14 cellular contexts compared by ENCODE assay signal in the genomic region with DNA sequence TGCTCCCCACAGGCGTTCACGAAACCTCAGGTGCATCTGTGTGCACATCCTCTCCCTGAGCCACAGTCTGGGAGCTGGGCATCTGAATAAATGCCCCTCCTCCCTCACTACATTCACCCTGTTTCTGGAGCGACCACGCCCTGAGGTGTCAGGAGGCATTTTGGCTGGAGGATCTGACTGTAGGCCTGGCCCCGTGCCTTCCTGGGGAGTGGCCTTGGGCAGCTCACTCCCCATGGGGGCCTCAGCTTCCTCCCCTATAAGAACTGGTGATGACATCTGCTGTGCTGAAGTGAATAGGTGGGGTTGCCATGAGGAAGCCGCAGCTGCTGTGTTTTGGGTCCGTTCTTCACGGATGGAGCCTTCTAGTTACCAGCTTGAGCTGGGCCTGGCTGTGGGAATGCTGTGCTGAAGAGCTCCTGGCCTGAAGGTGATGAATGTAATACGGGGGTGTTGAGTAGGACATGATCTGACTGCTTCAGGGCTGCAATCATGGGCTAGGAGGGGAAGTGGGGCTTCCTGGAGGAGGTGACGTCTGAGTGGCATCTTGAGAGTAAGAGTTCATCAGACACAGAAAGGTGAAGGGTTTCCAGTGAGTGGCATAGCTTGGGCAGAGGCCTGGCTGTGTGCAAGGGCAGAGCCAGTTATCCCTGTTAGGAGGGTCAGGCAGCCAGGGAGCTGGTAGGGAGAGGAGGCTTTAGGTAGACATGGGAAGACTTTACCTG. TPM values are rescaled to one million over a fixed set of nuclear protein-coding genes. Genes with fewer than 3 reads are reported as not detected.
DNase-seq lines count a peak whose midpoint lies in the region; ATAC-seq and TF ChIP-seq lines count a peak whose summit lies in the region.
"Had no signal": no experiment of that assay in that cellular context is flagged by ENCODE, and none has a peak within 500 bp of the region (broad histone marks: within the 10 kb centered on the region; RNA-seq: fewer than 3 reads in every experiment).

No MANE protein-coding gene starts in this region.

- H3K4me1 Mint-ChIP-seq in endodermal cell: peaks cover 41% of the 10 kb centered on the region
- peaks cover 76% of the 10 kb centered on the region for H3K4me1 Mint-ChIP-seq in nephron
- H3K4me1 Mint-ChIP-seq in activated T-cell treated with anti-CD3 and anti-CD28 coated beads, Interleukin-2, amount 50 U/mL, for 4 hours (ENCODE audit: low read depth): no peaks in the 10 kb centered on the region
- H3K4me1 Mint-ChIP-seq: activated CD4-positive, alpha-beta T cell treated with anti-CD3 and anti-CD28 coated beads, Interleukin-2, amount 10 ng/mL, durations not matched to agents 24 days and 14 days; CD14-positive monocyte; stimulated activated memory B cell treated with anti-CD40 and anti-IgM and Interleukin-4, amounts not matched to agents 10 μg/mL and 1 μg/mL and 100 μg/mL, for 72 hours had no signal

- peaks cover 1% of the 10 kb centered on the region for H3K27me3 Mint-ChIP-seq in endodermal cell (ENCODE audit: insufficient read depth)
- H3K27me3 Mint-ChIP-seq in nephron (ENCODE audit: low read depth): peaks cover 27% of the 10 kb centered on the region
- H3K27me3 Mint-ChIP-seq in activated T-cell treated with anti-CD3 and anti-CD28 coated beads, Interleukin-2, amount 50 U/mL, for 4 hours (ENCODE audit: low read depth): peaks cover 3% of the 10 kb centered on the region
- H3K27me3 Mint-ChIP-seq: activated CD4-positive, alpha-beta T cell treated with anti-CD3 and anti-CD28 coated beads, Interleukin-2, amount 10 ng/mL, durations not matched to agents 24 days and 14 days; stimulated activated memory B cell treated with anti-CD40 and anti-IgM and Interleukin-4, amounts not matched to agents 10 μg/mL and 1 μg/mL and 100 μg/mL, for 72 hours had no signal

- peak overlapping the region; percentile 1 for H3K27ac ChIP-seq in endodermal cell (ENCODE audit: low read depth, low read length)
- H3K27ac ChIP-seq: psoas muscle had no signal

- TF ChIP-seq CTCF in endodermal cell (conservative IDR thresholded peaks at IDR 0.05) (no peak), nephron (IDR thresholded peaks at IDR 0.05; ENCODE audit: unreplicated experiment in 3 of 3) (no peak)

- WGBS in endodermal cell (ENCODE audit: insufficient coverage in 1 of 2, insufficient read length in 1 of 2), 2 experiments: 94% methylated on average over 6 to 10 of the region's 10 CpGs

- H3K4me1 ChIP-seq in endodermal cell (ENCODE audit: control insufficient read depth, insufficient read depth, low read length): peaks cover 4% of the 10 kb centered on the region

- H3K9me3 Mint-ChIP-seq in endodermal cell (no peaks in the 10 kb centered on the region), nephron (no peaks in the 10 kb centered on the region)
- H3K9me3 Mint-ChIP-seq in activated T-cell treated with anti-CD3 and anti-CD28 coated beads, Interleukin-2, amount 50 U/mL, for 4 hours: no peaks in the 10 kb centered on the region
- H3K9me3 Mint-ChIP-seq: activated CD4-positive, alpha-beta T cell treated with anti-CD3 and anti-CD28 coated beads, Interleukin-2, amount 10 ng/mL, durations not matched to agents 24 days and 14 days; CD14-positive monocyte; stimulated activated memory B cell treated with anti-CD40 and anti-IgM and Interleukin-4, amounts not matched to agents 10 μg/mL and 1 μg/mL and 100 μg/mL, for 72 hours had no signal

- H3K27ac Mint-ChIP-seq in endodermal cell (no peak overlapping the region), nephron (peak overlapping the region in 2 of 3 experiments; percentile 47 to 87)
- H3K27ac Mint-ChIP-seq: activated CD4-positive, alpha-beta T cell treated with anti-CD3 and anti-CD28 coated beads, Interleukin-2, amount 10 ng/mL, durations not matched to agents 24 days and 14 days; stimulated activated memory B cell treated with anti-CD40 and anti-IgM and Interleukin-4, amounts not matched to agents 10 μg/mL and 1 μg/mL and 100 μg/mL, for 72 hours; T-helper 17 cell had no signal

- H3K9me3 ChIP-seq in endodermal cell (ENCODE audit: control insufficient read depth, low read length): no peaks in the 10 kb centered on the region
- H3K9me3 ChIP-seq: psoas muscle had no signal

- no peaks in the 10 kb centered on the region for H3K27me3 ChIP-seq in endodermal cell (ENCODE audit: control insufficient read depth, insufficient read depth, low read length, poor library complexity, severe bottlenecking)

- no peak overlapping the region for H3K9ac ChIP-seq in endodermal cell (ENCODE audit: extremely low read depth, low read length, poor library complexity, severe bottlenecking)

- no peak overlapping the region for H3K4me3 ChIP-seq in endodermal cell (ENCODE audit: low read length)
- H3K4me3 ChIP-seq: psoas muscle had no signal

- DNase-seq in EH (ENCODE audit: low read depth) (peak; percentile 22), NCI-H524 (lab: John Stamatoyannopoulos, UW) (peak; percentile 51 to 76), endodermal cell (no peak), Ammon's horn (ENCODE audit: low spot score) (no peak), NCI-H2081 treated with DMSO at 0.1 percent for 48 hours (lab: John Stamatoyannopoulos, UW) (no peak)
- DNase-seq in activated T-cell treated with anti-CD3 and anti-CD28 coated beads, Interleukin-2, amount 50 U/mL, for 4 hours: no peak
- DNase-seq: activated CD4-positive, alpha-beta T cell treated with anti-CD3 and anti-CD28 coated beads, Interleukin-2, amount 10 ng/mL, durations not matched to agents 24 days and 14 days; cortex of kidney; T-helper 17 cell had no signal

- no peak for ATAC-seq in activated T-cell treated with anti-CD3 and anti-CD28 coated beads, Interleukin-2, amount 50 U/mL, for 4 hours
- no peak for ATAC-seq in HG02759 (IDR thresholded peaks at IDR 0.05; ENCODE audit: unreplicated experiment)
- ATAC-seq: stimulated activated memory B cell treated with anti-CD40 and anti-IgM and Interleukin-4, amounts not matched to agents 10 μg/mL and 1 μg/mL and 100 μg/mL, for 72 hours; T-helper 17 cell had no signal

- H3K4me3 Mint-ChIP-seq in endodermal cell: no peak overlapping the region
- no peak overlapping the region for H3K4me3 Mint-ChIP-seq in nephron
- no peak overlapping the region for H3K4me3 Mint-ChIP-seq in activated T-cell treated with anti-CD3 and anti-CD28 coated beads, Interleukin-2, amount 50 U/mL, for 4 hours
- H3K4me3 Mint-ChIP-seq: activated CD4-positive, alpha-beta T cell treated with anti-CD3 and anti-CD28 coated beads, Interleukin-2, amount 10 ng/mL, durations not matched to agents 24 days and 14 days; CD14-positive monocyte; stimulated activated memory B cell treated with anti-CD40 and anti-IgM and Interleukin-4, amounts not matched to agents 10 μg/mL and 1 μg/mL and 100 μg/mL, for 72 hours; T-helper 17 cell had no signal

- H3K36me3 Mint-ChIP-seq in endodermal cell (ENCODE audit: low read depth): peaks cover 1% of the 10 kb centered on the region
- no peaks in the 10 kb centered on the region for H3K36me3 Mint-ChIP-seq in nephron (ENCODE audit: low read depth)
- H3K36me3 Mint-ChIP-seq in activated T-cell treated with anti-CD3 and anti-CD28 coated beads, Interleukin-2, amount 50 U/mL, for 4 hours (ENCODE audit: insufficient read depth): no peaks in the 10 kb centered on the region
- H3K36me3 Mint-ChIP-seq: CD14-positive monocyte; stimulated activated memory B cell treated with anti-CD40 and anti-IgM and Interleukin-4, amounts not matched to agents 10 μg/mL and 1 μg/mL and 100 μg/mL, for 72 hours had no signal

- H3K36me3 ChIP-seq in endodermal cell (ENCODE audit: control insufficient read depth, insufficient read depth, low read length): no peaks in the 10 kb centered on the region

RNA-seq across cellular contexts. Expression of a gene that starts 58.2 kb away (rescaled TPM):
- total RNA-seq in endodermal cell: 10 to 100 TPM; 17.0 to 24.2 TPM
- 29.8 TPM for polyA plus RNA-seq in endodermal cell (2013, experiment 1 of 2)
- polyA plus RNA-seq in endodermal cell (2013, experiment 2 of 2): 28.3 TPM
- under 1 TPM in 2 of 3 donors, not detected in 1; 0.28 to 0.30 TPM for total RNA-seq in activated T-cell treated with anti-CD3 and anti-CD28 coated beads, Interleukin-2, amount 50 U/mL, for 4 hours
- total RNA-seq: T-helper 17 cell had no signal
- polyA plus RNA-seq: CD14-positive monocyte had no signal

Comparison
In these comparisons a context has a peak if more than half of its experiments do, and no peak if none do; other contexts are left out.
1. DNase-seq: peak in EH (single experiment) and NCI-H524 (2 of 2); none in endodermal cell (single experiment), Ammon's horn (single experiment), NCI-H2081 treated with DMSO at 0.1 percent for 48 hours (single experiment) and activated T-cell treated with anti-CD3 and anti-CD28 coated beads, Interleukin-2, amount 50 U/mL, for 4 hours (single experiment).
2. RNA of a gene that starts 58.2 kb away (total RNA-seq): 17.0 to 24.2 TPM in endodermal cell; 0.28 to 0.30 TPM in activated T-cell treated with anti-CD3 and anti-CD28 coated beads, Interleukin-2, amount 50 U/mL, for 4 hours; every median in the first group is over 10 times any median in the second.